In the genomic region with DNA sequence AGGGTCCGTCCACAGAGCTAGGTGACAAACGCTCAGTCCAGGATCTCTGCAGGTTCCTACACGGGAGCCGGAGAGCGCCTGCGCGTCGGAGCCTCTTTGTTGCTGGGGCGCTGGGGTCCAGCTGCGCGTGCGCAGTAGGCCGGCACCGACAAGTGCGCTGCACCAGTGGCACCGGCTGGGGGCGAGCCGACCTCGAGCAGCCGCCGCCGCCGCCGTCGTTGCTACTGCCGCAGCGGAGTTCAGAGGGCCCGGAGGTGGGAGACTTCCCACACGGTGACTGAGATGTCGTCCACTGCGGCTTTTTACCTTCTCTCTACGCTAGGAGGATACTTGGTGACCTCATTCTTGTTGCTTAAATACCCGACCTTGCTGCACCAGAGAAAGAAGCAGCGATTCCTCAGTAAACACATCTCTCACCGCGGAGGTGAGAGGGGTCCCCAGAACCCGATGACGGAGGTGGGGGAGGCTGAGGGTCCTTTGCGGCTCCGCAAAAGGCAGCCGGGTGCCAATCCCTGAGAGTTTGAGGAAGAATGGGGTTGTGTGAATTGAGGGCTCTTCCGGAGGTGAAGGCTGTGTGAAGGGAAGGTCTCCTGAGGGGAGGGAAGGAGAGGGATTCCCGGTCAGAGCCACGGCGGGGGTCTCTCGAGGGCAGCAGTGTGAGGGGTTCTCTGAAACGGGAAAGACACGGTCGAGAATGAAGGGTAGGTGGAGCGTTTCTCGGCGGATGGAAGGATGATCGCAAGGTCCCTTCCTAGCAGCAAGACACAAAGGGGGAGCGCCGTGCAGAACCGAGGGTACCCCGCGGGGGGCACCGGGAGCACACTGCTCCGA, we compare ENCODE assay signal across 1 cellular context.
A peak's percentile ranks its signal among the peaks of the same experiment; 100 is the strongest.
TF ChIP-seq lines count a peak whose summit lies in the region.

A gene (plus strand): TSS at position 184 of the 831 bp plus-strand sequence. CDS start 99 bp downstream, at position 283.

TF ChIP-seq in neural cell, 6 proteins besides CTCF, POLR2A, EP300 and RAD21:
- TF ChIP-seq POLR2AphosphoS5 (IDR thresholded peaks at IDR 0.05) (peak; percentile 98), TAF1 (IDR thresholded peaks at IDR 0.05; ENCODE audit: low read depth) (peak; percentile 87), SMC3 (conservative IDR thresholded peaks at IDR 0.05; ENCODE audit: poor library complexity) (peak; percentile 71), EZH2 (IDR thresholded peaks at IDR 0.05; ENCODE audit: borderline replicate concordance, insufficient read depth, low read length, poor library complexity, severe bottlenecking) (no peak), MXI1 (conservative IDR thresholded peaks at IDR 0.05; ENCODE audit: poor library complexity, severe bottlenecking) (peak; percentile 42)
- TF ChIP-seq, protein P1, sequence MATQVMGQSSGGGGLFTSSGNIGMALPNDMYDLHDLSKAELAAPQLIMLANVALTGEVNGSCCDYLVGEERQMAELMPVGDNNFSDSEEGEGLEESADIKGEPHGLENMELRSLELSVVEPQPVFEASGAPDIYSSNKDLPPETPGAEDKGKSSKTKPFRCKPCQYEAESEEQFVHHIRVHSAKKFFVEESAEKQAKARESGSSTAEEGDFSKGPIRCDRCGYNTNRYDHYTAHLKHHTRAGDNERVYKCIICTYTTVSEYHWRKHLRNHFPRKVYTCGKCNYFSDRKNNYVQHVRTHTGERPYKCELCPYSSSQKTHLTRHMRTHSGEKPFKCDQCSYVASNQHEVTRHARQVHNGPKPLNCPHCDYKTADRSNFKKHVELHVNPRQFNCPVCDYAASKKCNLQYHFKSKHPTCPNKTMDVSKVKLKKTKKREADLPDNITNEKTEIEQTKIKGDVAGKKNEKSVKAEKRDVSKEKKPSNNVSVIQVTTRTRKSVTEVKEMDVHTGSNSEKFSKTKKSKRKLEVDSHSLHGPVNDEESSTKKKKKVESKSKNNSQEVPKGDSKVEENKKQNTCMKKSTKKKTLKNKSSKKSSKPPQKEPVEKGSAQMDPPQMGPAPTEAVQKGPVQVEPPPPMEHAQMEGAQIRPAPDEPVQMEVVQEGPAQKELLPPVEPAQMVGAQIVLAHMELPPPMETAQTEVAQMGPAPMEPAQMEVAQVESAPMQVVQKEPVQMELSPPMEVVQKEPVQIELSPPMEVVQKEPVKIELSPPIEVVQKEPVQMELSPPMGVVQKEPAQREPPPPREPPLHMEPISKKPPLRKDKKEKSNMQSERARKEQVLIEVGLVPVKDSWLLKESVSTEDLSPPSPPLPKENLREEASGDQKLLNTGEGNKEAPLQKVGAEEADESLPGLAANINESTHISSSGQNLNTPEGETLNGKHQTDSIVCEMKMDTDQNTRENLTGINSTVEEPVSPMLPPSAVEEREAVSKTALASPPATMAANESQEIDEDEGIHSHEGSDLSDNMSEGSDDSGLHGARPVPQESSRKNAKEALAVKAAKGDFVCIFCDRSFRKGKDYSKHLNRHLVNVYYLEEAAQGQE (IDR thresholded peaks at IDR 0.05; ENCODE audit: borderline replicate concordance): peak; percentile 95
